2 cellular contexts compared by ENCODE assay signal in genomic region chr16:53035176-53035942, GRCh38.
TF ChIP-seq lines count a peak whose summit lies in the region.

No MANE protein-coding gene starts in this region.

TF ChIP-seq in HepG2, 621 proteins besides CTCF, POLR2A, EP300 and RAD21 (continues in another document):
- TF ChIP-seq PREB (CRISPR knock-in tag; IDR thresholded peaks at IDR 0.05) (no peak), HCFC1 (IDR thresholded peaks at IDR 0.05; ENCODE audit: low read depth, low read length) (no peak), NFE2L2 (IDR thresholded peaks at IDR 0.05; ENCODE audit: low read length) (peak; percentile 36; the same call in 1 of the 2 replicates), SNRNP70 (IDR thresholded peaks at IDR 0.05; ENCODE audit: low read depth, low read length) (no peak), ZNF580 (CRISPR knock-in tag; IDR thresholded peaks at IDR 0.05; ENCODE audit: borderline replicate concordance, low read depth) (no peak), SP2 (CRISPR knock-in tag; IDR thresholded peaks at IDR 0.05) (no peak; the same call in 1 of the 2 replicates), ZNF121 (CRISPR knock-in tag; IDR thresholded peaks at IDR 0.05) (peak; percentile 67), MAFK (conservative IDR thresholded peaks at IDR 0.05 in 1 of 2, IDR thresholded peaks at IDR 0.05 in 1 of 2; ENCODE audit: low read length in 2 of 2) (peak; percentile 81 to 87), TP53 (CRISPR knock-in tag; conservative IDR thresholded peaks at IDR 0.05) (no peak), ZNF12 (CRISPR knock-in tag; IDR thresholded peaks at IDR 0.05) (peak; percentile 75), ZHX2 (IDR thresholded peaks at IDR 0.05; ENCODE audit: low read depth) (no peak), ZHX2 (CRISPR knock-in tag; IDR thresholded peaks at IDR 0.05; ENCODE audit: borderline replicate concordance) (no peak), ZNF30 (CRISPR knock-in tag; IDR thresholded peaks at IDR 0.05) (no peak), PPARG (CRISPR knock-in tag; conservative IDR thresholded peaks at IDR 0.05) (0 out of 2 replicates have a peak, but pooled peaks have one; percentile 14), NKX3-1 (CRISPR knock-in tag; IDR thresholded peaks at IDR 0.05) (no peak), GRHL1 (CRISPR knock-in tag; conservative IDR thresholded peaks at IDR 0.05) (no peak), ETV6 (CRISPR knock-in tag; conservative IDR thresholded peaks at IDR 0.05) (no peak), ZNF276 (CRISPR knock-in tag; IDR thresholded peaks at IDR 0.05; ENCODE audit: low read depth) (no peak), MAFF (IDR thresholded peaks at IDR 0.05; ENCODE audit: low read depth, low read length) (peak; percentile 77)

TF ChIP-seq in K562, 482 proteins besides CTCF, POLR2A, EP300 and RAD21:
- TF ChIP-seq POLR2H (tag; IDR thresholded peaks at IDR 0.05; ENCODE audit: low read depth) (no peak), PPARD (CRISPR knock-in tag; IDR thresholded peaks at IDR 0.05) (no peak), EZH2 (IDR thresholded peaks at IDR 0.05; ENCODE audit: borderline replicate concordance, low read depth, low read length) (no peak), RBFOX2 (IDR thresholded peaks at IDR 0.05; ENCODE audit: low read depth, low read length) (no peak), BRD4 (IDR thresholded peaks at IDR 0.05) (no peak), CHAMP1 (IDR thresholded peaks at IDR 0.05) (no peak), MNT (conservative IDR thresholded peaks at IDR 0.05) (no peak), ZNF79 (CRISPR knock-in tag; IDR thresholded peaks at IDR 0.05; ENCODE audit: low read depth) (no peak), E2F3 (CRISPR knock-in tag; IDR thresholded peaks at IDR 0.05) (no peak), GATAD2A (IDR thresholded peaks at IDR 0.05) (no peak), FOXO4 (CRISPR knock-in tag; IDR thresholded peaks at IDR 0.05) (no peak), MYNN (IDR thresholded peaks at IDR 0.05) (no peak), MYNN (CRISPR knock-in tag; IDR thresholded peaks at IDR 0.05) (no peak), RFX1 (IDR thresholded peaks at IDR 0.05) (no peak), SOX6 (IDR thresholded peaks at IDR 0.05) (no peak), CEBPB (tag; IDR thresholded peaks at IDR 0.05) (no peak), ZBTB43 (CRISPR knock-in tag; IDR thresholded peaks at IDR 0.05) (no peak), POU5F1 (IDR thresholded peaks at IDR 0.05; ENCODE audit: borderline replicate concordance, low read depth, low read length, partially characterized antibody) (no peak), NCOA4 (IDR thresholded peaks at IDR 0.05; ENCODE audit: partially characterized antibody) (no peak), MAFG (tag; conservative IDR thresholded peaks at IDR 0.05) (peak; percentile 55), CREM (IDR thresholded peaks at IDR 0.05; ENCODE audit: low read depth) (no peak), ZNF316 (IDR thresholded peaks at IDR 0.05) (peak; percentile 69), ZBTB1 (CRISPR knock-in tag; IDR thresholded peaks at IDR 0.05; ENCODE audit: borderline replicate concordance, low read depth) (no peak), SUPT5H (IDR thresholded peaks at IDR 0.05) (no peak), CTCFL (IDR thresholded peaks at IDR 0.05; ENCODE audit: borderline replicate concordance, insufficient read depth, low read depth, low read length, poor library complexity, severe bottlenecking) (no peak), C11orf30 (IDR thresholded peaks at IDR 0.05; ENCODE audit: low read depth) (peak; percentile 56; the same call in 1 of the 2 replicates), NCOA6 (IDR thresholded peaks at IDR 0.05) (no peak), ZNF121 (CRISPR knock-in tag; conservative IDR thresholded peaks at IDR 0.05) (0 out of 2 replicates have a peak, but pooled peaks have one; percentile 28), ARID3B (CRISPR knock-in tag; IDR thresholded peaks at IDR 0.05; ENCODE audit: borderline replicate concordance) (no peak), YY1 (IDR thresholded peaks at IDR 0.05; ENCODE audit: borderline replicate concordance in 1 of 3, control insufficient read depth in 1 of 3, extremely low read depth in 1 of 3, insufficient read depth in 3 of 3, insufficient read length in 1 of 3, insufficient replicate concordance in 2 of 3, low read depth in 1 of 3, low read length in 2 of 3) (no peak)
